17 cellular contexts compared by ENCODE assay signal in the genomic region with DNA sequence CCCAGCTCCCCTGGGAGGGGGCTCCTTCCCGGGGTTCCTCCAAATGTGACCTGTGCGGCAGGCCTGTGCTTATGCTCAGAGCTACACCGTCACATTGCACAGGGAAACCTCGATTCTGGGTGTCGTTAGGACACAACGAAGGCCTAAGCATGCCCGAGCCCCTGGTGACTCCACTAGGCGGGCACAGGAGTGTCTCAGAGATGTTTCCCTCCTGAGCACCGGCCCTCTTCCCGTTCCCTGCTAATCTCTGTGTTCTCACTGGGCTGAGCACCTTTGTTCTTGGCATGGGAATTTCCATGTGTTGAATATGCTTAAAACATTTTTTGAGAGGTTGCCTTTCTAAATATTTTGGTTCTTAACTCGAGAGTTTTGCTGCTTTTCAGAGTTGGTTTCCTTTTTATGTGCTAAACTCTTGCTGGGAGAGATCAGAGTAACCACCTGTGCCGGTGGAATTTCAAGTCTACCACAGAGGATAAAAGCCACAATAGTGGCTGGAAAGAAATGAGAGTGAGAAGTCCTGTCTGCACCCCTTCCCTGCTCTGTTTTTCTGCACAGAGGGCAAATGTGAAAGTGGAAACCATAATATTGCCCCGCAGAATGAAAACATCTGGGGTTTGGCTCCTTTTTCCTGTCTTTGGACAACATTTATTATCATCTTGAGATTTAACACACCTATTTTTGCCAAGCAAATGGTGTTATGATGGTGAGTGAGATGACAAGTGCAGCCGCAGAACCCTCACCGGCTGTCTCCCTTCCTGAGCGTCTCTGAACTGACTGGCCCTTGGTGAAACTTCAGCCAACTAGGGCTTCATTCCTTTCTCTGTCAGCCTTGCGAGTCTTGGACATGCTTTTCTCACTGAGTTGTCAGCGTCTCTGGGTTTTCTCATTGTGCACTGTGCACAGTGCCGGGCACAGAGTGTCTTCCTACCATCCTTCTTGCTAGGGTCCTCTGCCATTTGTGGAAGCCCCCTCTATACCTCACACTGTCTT.
"Had no signal": no experiment of that assay in that cellular context is flagged by ENCODE, and none has a peak within 500 bp of the region (broad histone marks: within the 10 kb centered on the region; RNA-seq: fewer than 3 reads in every experiment).

No MANE protein-coding gene starts in this region.

- H3K27me3 ChIP-seq: body of pancreas, colonic mucosa, esophagus squamous epithelium, ovary, transverse colon had no signal

- H3K27ac ChIP-seq: body of pancreas, colonic mucosa, esophagus squamous epithelium had no signal

- H3K36me3 Mint-ChIP-seq: activated naive CD4-positive, alpha-beta T cell treated with anti-CD3 and anti-CD28 coated beads, Interleukin-2, amount 50 U/mL, for 72 hours had no signal

- H3K9me3 Mint-ChIP-seq: activated naive CD4-positive, alpha-beta T cell treated with anti-CD3 and anti-CD28 coated beads, Interleukin-2, amount 50 U/mL, for 72 hours had no signal

- DNase-seq: activated CD4-positive, alpha-beta T cell treated with anti-CD3 and anti-CD28 coated beads for 48 hours; activated CD8-positive, alpha-beta memory T cell treated with anti-CD3 and anti-CD28 coated beads, Interleukin-2, amount 50 U/mL, for 4 hours; activated CD8-positive, alpha-beta T cell treated with anti-CD3 and anti-CD28 coated beads, Interleukin-2, amount 10 ng/mL, durations not matched to agents 7 days and 5 days; activated effector memory CD4-positive, alpha-beta T cell treated with anti-CD3 and anti-CD28 coated beads, Interleukin-2, amount 50 U/mL, for 16 hours; activated T-cell treated with anti-CD3 and anti-CD28 coated beads, Interleukin-2, amount 50 U/mL, for 48 hours; body of pancreas; central memory CD4-positive, alpha-beta T cell; colonic mucosa; esophagus squamous epithelium; foreskin fibroblast; glutamatergic neuron; stimulated activated CD4-positive, alpha-beta T cell treated with anti-CD3 and anti-CD28 coated beads, Interleukin-12 subunit alpha, Interleukin-12 subunit beta, amount 100 ng/mL, for 4 hours; stimulated activated CD4-positive, alpha-beta T cell treated with anti-CD3 and anti-CD28 coated beads, Interleukin-2, amount 100 ng/mL, for 24 hours; T-helper 2 cell; transverse colon had no signal

- H3K27ac Mint-ChIP-seq: activated CD8-positive, alpha-beta T cell treated with anti-CD3 and anti-CD28 coated beads, Interleukin-2, amount 10 ng/mL, durations not matched to agents 7 days and 5 days; activated naive CD4-positive, alpha-beta T cell treated with anti-CD3 and anti-CD28 coated beads, Interleukin-2, amount 50 U/mL, for 72 hours had no signal

- H3K4me3 ChIP-seq: body of pancreas, colonic mucosa, esophagus squamous epithelium, ovary, transverse colon had no signal

- H3K4me3 Mint-ChIP-seq: activated CD8-positive, alpha-beta T cell treated with anti-CD3 and anti-CD28 coated beads, Interleukin-2, amount 10 ng/mL, durations not matched to agents 7 days and 5 days had no signal

- H3K9me3 ChIP-seq: body of pancreas, colonic mucosa, esophagus squamous epithelium, ovary, transverse colon had no signal

- H3K36me3 ChIP-seq: colonic mucosa, esophagus squamous epithelium, ovary, transverse colon had no signal

- ATAC-seq: activated CD8-positive, alpha-beta T cell treated with anti-CD3 and anti-CD28 coated beads, Interleukin-2, amount 10 ng/mL, durations not matched to agents 7 days and 5 days; activated naive CD4-positive, alpha-beta T cell treated with anti-CD3 and anti-CD28 coated beads, Interleukin-2, amount 50 U/mL, for 72 hours; body of pancreas had no signal

- H3K4me1 ChIP-seq: colonic mucosa, transverse colon had no signal
